Comparison of ENCODE assay signal across 8 cellular contexts in the genomic region with DNA sequence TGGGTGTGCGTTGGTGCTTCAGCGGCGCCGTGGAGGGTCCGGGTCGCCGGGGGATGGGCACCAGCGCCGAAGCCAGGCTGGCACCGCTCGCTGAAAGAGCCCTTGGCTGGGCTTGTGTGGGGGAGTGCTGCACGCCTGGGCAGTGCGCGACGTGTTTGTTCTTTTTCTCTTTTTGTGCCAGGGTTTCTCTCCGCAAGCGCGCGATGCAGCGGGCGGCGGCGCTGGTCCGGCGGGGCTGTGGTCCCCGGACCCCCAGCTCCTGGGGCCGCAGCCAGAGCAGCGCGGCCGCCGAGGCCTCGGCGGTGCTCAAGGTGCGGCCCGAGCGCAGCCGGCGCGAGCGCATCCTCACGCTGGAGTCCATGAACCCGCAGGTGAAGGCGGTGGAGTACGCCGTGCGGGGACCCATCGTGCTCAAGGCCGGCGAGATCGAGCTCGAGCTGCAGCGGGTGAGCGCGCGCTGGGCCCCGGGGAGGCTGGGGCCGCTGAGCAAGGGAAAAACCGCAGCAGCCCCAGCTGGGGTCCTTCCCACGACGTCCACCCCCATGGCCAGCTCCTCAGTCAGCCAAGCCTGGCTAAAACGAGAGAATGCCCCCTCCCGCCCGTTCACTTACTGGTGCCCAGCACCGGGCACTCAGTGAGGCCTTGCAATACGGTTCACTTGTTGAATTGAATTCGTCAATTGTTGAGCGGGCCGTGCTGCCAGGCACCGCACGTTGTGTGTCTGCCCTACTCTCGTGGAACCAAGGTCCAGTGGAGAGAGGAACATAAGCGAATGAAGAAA. TPM values are rescaled to one million over a fixed set of nuclear protein-coding genes. Genes with fewer than 3 reads are reported as not detected.
DNase-seq lines count a peak whose midpoint lies in the region; ATAC-seq, FAIRE-seq and TF ChIP-seq lines count a peak whose summit lies in the region.

No MANE protein-coding gene starts in this region.

- peak; percentile 26 for FAIRE-seq in endothelial cell of umbilical vein (lab: Jason Lieb, UNC)

- H3K27me3 ChIP-seq in endothelial cell of umbilical vein (ENCODE audit: control insufficient read depth in 2 of 2, insufficient read depth in 2 of 2, low read length in 2 of 2), result peaks cover 4 to 15% of the 10 kb centered on the region in 2 experiments
- H3K27me3 ChIP-seq in muscle layer of duodenum (ENCODE audit: low read depth, low read length), result no peaks in the 10 kb centered on the region

- BruUV-seq in endothelial cell of umbilical vein (replicated peaks; lab: Mats Ljungman, UMichigan), result no TSS peak

- TF ChIP-seq CTCF in VCaP (conservative IDR thresholded peaks at IDR 0.05) (no peak), endothelial cell of umbilical vein (IDR thresholded peaks at IDR 0.05; ENCODE audit: extremely low read depth in 1 of 2, insufficient read depth in 1 of 2, low read depth in 1 of 2, low read length in 2 of 2) (no peak)

- dilution Hi-C loops in endothelial cell of umbilical vein (cut with MboI; ENCODE audit: extremely low pct_ligation_motif_present, low sequenced_read_pairs), result no loop called here

- H3K4me3 ChIP-seq in endothelial cell of umbilical vein (replicated peaks in 1 of 3; ENCODE audit: insufficient read depth in 1 of 3, low read depth in 1 of 3, low read length in 3 of 3), result peak overlapping the region; percentile 9 to 72 (median 62)
- peak overlapping the region; percentile 61 to 86 for H3K4me3 ChIP-seq in muscle layer of duodenum (ENCODE audit: low read depth in 1 of 2, low read length in 2 of 2)
- H3K4me3 ChIP-seq in urinary bladder (ENCODE audit: low read depth, low read length), result peak overlapping the region; percentile 90

- CTCF ChIA-PET in endothelial cell of umbilical vein (lab: Charles Lee), result interaction anchor here (0.8 to 4.4 kb wide), 10 partner anchors 9 to 84 kb away, joined by 3 to 36 read pairs (median 4); no protein-coding TSS in a partner anchor

- H3K27ac ChIP-seq in VCaP (peak overlapping the region; percentile 89), endothelial cell of umbilical vein (ENCODE audit: insufficient read depth, low read depth, low read length) (no peak overlapping the region), muscle layer of duodenum (ENCODE audit: low read length) (no peak overlapping the region), urinary bladder (ENCODE audit: low read depth) (no peak overlapping the region)

- 5% methylated on average over 72 of the region's 72 CpGs for WGBS in urinary bladder

- H3K4me1 ChIP-seq in endothelial cell of umbilical vein (ENCODE audit: control insufficient read depth, extremely low read depth, insufficient read depth, low read length) (peaks cover 3% of the 10 kb centered on the region), muscle layer of duodenum (ENCODE audit: control insufficient read depth in 1 of 2, insufficient read depth in 2 of 2, low read length in 2 of 2) (peaks cover 0 to 5% of the 10 kb centered on the region in 2 donors), urinary bladder (ENCODE audit: insufficient read depth) (no peaks in the 10 kb centered on the region)

- ATAC-seq in HG03064 (IDR thresholded peaks at IDR 0.05; ENCODE audit: low read depth, unreplicated experiment) (peak; percentile 1), HG03565 (IDR thresholded peaks at IDR 0.05; ENCODE audit: unreplicated experiment) (no peak)

- POLR2A ChIA-PET in endothelial cell of umbilical vein (lab: Charles Lee), result interaction anchor here (0.8 kb wide), 1 partner anchor 23 kb away, joined by 3 read pairs; no protein-coding TSS in a partner anchor

- H4K20me1 ChIP-seq in endothelial cell of umbilical vein (replicated peaks; ENCODE audit: control insufficient read depth, extremely low read depth, insufficient read depth, low read length), result no peaks in the 10 kb centered on the region

- H2AFZ ChIP-seq in endothelial cell of umbilical vein (ENCODE audit: low read depth, low read length), result peak overlapping the region; percentile 83

- H3K9ac ChIP-seq in endothelial cell of umbilical vein (replicated peaks; ENCODE audit: extremely low read depth, insufficient read depth, low read length), result peak overlapping the region; percentile 28

- no peak for TF ChIP-seq POLR2A in endothelial cell of umbilical vein (IDR thresholded peaks at IDR 0.05; ENCODE audit: low read depth, low read length)

- peak; percentile 36 for DNase-seq in NCI-H82 (lab: John Stamatoyannopoulos, UW)
- DNase-seq in NCI-H82 treated with DMSO at 0.1 percent for 48 hours (lab: John Stamatoyannopoulos, UW; ENCODE audit: unreplicated experiment), result no peak
- peak; percentile 31 for DNase-seq in endothelial cell of umbilical vein (ENCODE audit: low read depth, low spot score)

- intact Hi-C loops in endothelial cell of umbilical vein (cut with micrococcal nuclease), result loop anchor here (1.0 to 2.0 kb wide), 5 partner anchors 15 to 196 kb away; partner anchors contain the start of genes ORC6 and VPS35

- H3K36me3 ChIP-seq in endothelial cell of umbilical vein (ENCODE audit: control insufficient read depth in 2 of 2, extremely low read depth in 1 of 2, insufficient read depth in 2 of 2, low read length in 2 of 2) (no peaks in the 10 kb centered on the region), muscle layer of duodenum (ENCODE audit: control insufficient read depth in 1 of 2, insufficient read depth in 2 of 2, low read length in 2 of 2) (no peaks in the 10 kb centered on the region), urinary bladder (ENCODE audit: insufficient read depth) (no peaks in the 10 kb centered on the region)

- peak overlapping the region; percentile 45 for H3K4me2 ChIP-seq in endothelial cell of umbilical vein (ENCODE audit: insufficient read depth, low read length)

- no peaks in the 10 kb centered on the region for H3K9me1 ChIP-seq in endothelial cell of umbilical vein (replicated peaks; ENCODE audit: control insufficient read depth, extremely low read depth, insufficient read depth, low read length)

- H3K79me2 ChIP-seq in endothelial cell of umbilical vein (ENCODE audit: control insufficient read depth, insufficient read depth, low read length), result no peaks in the 10 kb centered on the region

- H3K9me3 ChIP-seq in endothelial cell of umbilical vein (replicated peaks; ENCODE audit: control insufficient read depth, insufficient read depth, low read length) (no peaks in the 10 kb centered on the region), muscle layer of duodenum (ENCODE audit: control insufficient read depth in 1 of 2, low read length in 2 of 2) (no peaks in the 10 kb centered on the region)

TF ChIP-seq in endothelial cell of umbilical vein, 7 proteins besides CTCF, POLR2A, EP300 and RAD21:
- TF ChIP-seq EZH2 (IDR thresholded peaks at IDR 0.05; ENCODE audit: borderline replicate concordance, low read depth, low read length, severe bottlenecking), result peak; percentile 35
- no peak for TF ChIP-seq MAX (IDR thresholded peaks at IDR 0.05; ENCODE audit: insufficient read depth, insufficient read length)

RNA-seq across cellular contexts. Expression of gene GPT2, which starts 0.5 kb away (rescaled TPM):
- total RNA-seq in endothelial cell of umbilical vein (16.1 and 17.9 TPM in 2 replicates), urinary bladder (4.8 TPM)
- polyA plus RNA-seq in endothelial cell of umbilical vein (10.8 and 13.1 TPM in 2 replicates), urinary bladder (3.7 TPM)
- 11.8 and 14.4 TPM in 2 replicates for polyA plus RNA-seq in endothelial cell of umbilical vein (2011; cell fraction: cytosol; rRNA removed)
- 12.3 and 18.4 TPM in 2 replicates for polyA plus RNA-seq in endothelial cell of umbilical vein (2011; cell fraction: nucleus; rRNA removed)
- polyA plus RNA-seq in endothelial cell of umbilical vein (2012), result 14.7 and 20.8 TPM in 2 replicates
- 14.4 and 17.9 TPM in 2 replicates for polyA minus RNA-seq in endothelial cell of umbilical vein
- 16.6 TPM for polyA minus RNA-seq in endothelial cell of umbilical vein (2011; cell fraction: cytosol; rRNA and poly(A)+ RNA removed)
- 7.0 and 8.6 TPM in 2 replicates for polyA minus RNA-seq in endothelial cell of umbilical vein (2011; cell fraction: nucleus; rRNA and poly(A)+ RNA removed)

RNA-seq across cellular contexts. Expression of gene C16orf87, which starts 53.7 kb away (rescaled TPM):
- total RNA-seq in endothelial cell of umbilical vein (8.5 and 11.1 TPM in 2 replicates), urinary bladder (11.7 TPM)
- polyA plus RNA-seq in endothelial cell of umbilical vein (1.6 and 2.4 TPM in 2 replicates), urinary bladder (6.4 TPM)
- 3.5 and 3.8 TPM in 2 replicates for polyA plus RNA-seq in endothelial cell of umbilical vein (2011; cell fraction: cytosol; rRNA removed)
- 1.7 and 2.8 TPM in 2 replicates for polyA plus RNA-seq in endothelial cell of umbilical vein (2011; cell fraction: nucleus; rRNA removed)
- 8.7 and 10.6 TPM in 2 replicates for polyA plus RNA-seq in endothelial cell of umbilical vein (2012)
- 3.9 and 4.1 TPM in 2 replicates for polyA minus RNA-seq in endothelial cell of umbilical vein
- 4.5 TPM for polyA minus RNA-seq in endothelial cell of umbilical vein (2011; cell fraction: cytosol; rRNA and poly(A)+ RNA removed)
- polyA minus RNA-seq in endothelial cell of umbilical vein (2011; cell fraction: nucleus; rRNA and poly(A)+ RNA removed), result 3.2 and 3.3 TPM in 2 replicates
